Comparison of ENCODE assay signal across 21 cellular contexts in genomic region chr4:139696491-139696890, GRCh38. TPM values are rescaled to one million over a fixed set of nuclear protein-coding genes. Genes with fewer than 3 reads are reported as not detected.
DNase-seq lines count a peak whose midpoint lies in the region; TF ChIP-seq lines count a peak whose summit lies in the region.
"Had no signal": no experiment of that assay in that cellular context is flagged by ENCODE, and none has a peak within 500 bp of the region (broad histone marks: within the 10 kb centered on the region; RNA-seq: fewer than 3 reads in every experiment).

No MANE protein-coding gene starts in this region.

- no peaks in the 10 kb centered on the region for H3K27me3 ChIP-seq in hepatocyte
- H3K27me3 ChIP-seq in GM23248 (replicated peaks; ENCODE audit: insufficient read depth), result no peaks in the 10 kb centered on the region

- no peaks in the 10 kb centered on the region for H3F3A ChIP-seq in GM23248 (ENCODE audit: insufficient read depth)

- TF ChIP-seq CTCF in C4-2B (conservative IDR thresholded peaks at IDR 0.05) (no peak), LNCaP clone FGC (IDR thresholded peaks at IDR 0.05; ENCODE audit: control insufficient read depth, extremely low read depth, insufficient read depth) (no peak), hepatocyte (IDR thresholded peaks at IDR 0.05; ENCODE audit: poor library complexity) (no peak)

- H3K4me1 ChIP-seq in hepatocyte (ENCODE audit: insufficient read depth), result peaks cover 10% of the 10 kb centered on the region
- H3K4me1 ChIP-seq in GM23248 (ENCODE audit: insufficient read depth), result no peaks in the 10 kb centered on the region
- H3K4me1 ChIP-seq: A549 had no signal

- H2AFZ ChIP-seq in hepatocyte, result no peak overlapping the region
- no peak overlapping the region for H2AFZ ChIP-seq in GM23248

- peak overlapping the region; percentile 43; the same call in 1 of the 2 replicates for H3K27ac ChIP-seq in C4-2B
- H3K27ac ChIP-seq in hepatocyte, result peak overlapping the region; percentile 12
- H3K27ac ChIP-seq in GM23248, result no peak overlapping the region
- H3K27ac ChIP-seq: A549 had no signal

- H3K9me2 ChIP-seq in hepatocyte (replicated peaks; ENCODE audit: insufficient read depth), result no peaks in the 10 kb centered on the region
- H3K9me2 ChIP-seq in GM23248 (ENCODE audit: insufficient read depth), result no peaks in the 10 kb centered on the region

- H3K9me3 ChIP-seq in hepatocyte (ENCODE audit: low read depth), result no peaks in the 10 kb centered on the region
- no peaks in the 10 kb centered on the region for H3K9me3 ChIP-seq in GM23248 (ENCODE audit: low read depth)

- no peak overlapping the region for H3K9ac ChIP-seq in GM23248

- H3K36me3 ChIP-seq in hepatocyte (replicated peaks; ENCODE audit: insufficient read depth, low read depth), result no peaks in the 10 kb centered on the region
- H3K36me3 ChIP-seq in GM23248 (ENCODE audit: low read depth), result no peaks in the 10 kb centered on the region

- peak; percentile 71 for DNase-seq in LNCaP clone FGC (ENCODE audit: low read depth)
- DNase-seq in amniotic epithelial cell (ENCODE audit: low read depth), result peak; percentile 95
- DNase-seq in hepatocyte (ENCODE audit: low spot score), result no peak
- DNase-seq in GM23248, result no peak
- DNase-seq in activated CD4-positive, alpha-beta T cell treated with anti-CD3 and anti-CD28 coated beads, Interleukin-2, amount 50 U/mL, for 1 hour, result no peak
- DNase-seq in NAMALWA (ENCODE audit: low spot score), result no peak
- no peak for DNase-seq in LoVo (ENCODE audit: low spot score)
- DNase-seq: 8988T; ACHN; C1 segment of cervical spinal cord; Calu3; CD4-positive, CD25-positive, alpha-beta regulatory T cell; CD8-positive, alpha-beta memory T cell; DMS53; DMS79 treated with DMSO at 0.1 percent for 48 hours; GF-D8; H7; HCEC 1CT had no signal

- in situ Hi-C loops in GM23248 (cut with MboI), result no loop called here

- H4K20me1 ChIP-seq in hepatocyte (ENCODE audit: insufficient read depth, poor library complexity, severe bottlenecking) (no peaks in the 10 kb centered on the region), GM23248 (ENCODE audit: insufficient read depth) (no peaks in the 10 kb centered on the region)

- peak overlapping the region; percentile 27; the same call in 1 of the 2 replicates for H3K4me3 ChIP-seq in LNCaP clone FGC (ENCODE audit: low read depth, low read length)
- H3K4me3 ChIP-seq in hepatocyte, result no peak overlapping the region
- H3K4me3 ChIP-seq in GM23248, result no peak overlapping the region
- H3K4me3 ChIP-seq: A549 had no signal

- H3K4me2 ChIP-seq in hepatocyte, result no peak overlapping the region
- H3K4me2 ChIP-seq in GM23248 (ENCODE audit: unreplicated experiment), result no peak overlapping the region
- H3K4me2 ChIP-seq: A549 had no signal

- H3K79me2 ChIP-seq in hepatocyte (peaks cover 24% of the 10 kb centered on the region), GM23248 (ENCODE audit: insufficient read depth) (no peaks in the 10 kb centered on the region)

- WGBS in hepatocyte (ENCODE audit: low lambda C conversion rate, missing lambda C conversion rate), result 78% methylated on average over 5 of the region's 5 CpGs
- 89 to 90% methylated on average over 5 of the region's 5 CpGs for WGBS in GM23248 (ENCODE audit: low coverage in 1 of 2, low lambda C conversion rate in 2 of 2, missing lambda C conversion rate in 2 of 2), 2 experiments

RNA-seq across cellular contexts. Expression of gene MGST2, which starts 30.9 kb away (rescaled TPM):
- total RNA-seq in hepatocyte, result 82.4 and 88.5 TPM in 2 replicates
- 97.9 and 108 TPM in 2 replicates for polyA plus RNA-seq in hepatocyte
- 2.0 and 7.5 TPM in 2 replicates for total RNA-seq in GM23248 (2014; rRNA removed; shearing (Covaris generic))
- polyA plus RNA-seq in GM23248 (2016; fragmentation: Nextera tagmentation; extraction: Ambion mirVana), result 17.9 and 18.1 TPM in 2 replicates
- total RNA-seq: G401 had no signal

Comparison
In these comparisons a context has a peak if more than half of its experiments do, and no peak if none do; other contexts are left out.
1. DNase-seq: peak in LNCaP clone FGC (single experiment) and amniotic epithelial cell (single experiment); none in hepatocyte (single experiment), GM23248 (single experiment), activated CD4-positive, alpha-beta T cell treated with anti-CD3 and anti-CD28 coated beads, Interleukin-2, amount 50 U/mL, for 1 hour (single experiment), NAMALWA (single experiment) and LoVo (single experiment).